ENCODE assay signal across 1 cellular context in the genomic region with DNA sequence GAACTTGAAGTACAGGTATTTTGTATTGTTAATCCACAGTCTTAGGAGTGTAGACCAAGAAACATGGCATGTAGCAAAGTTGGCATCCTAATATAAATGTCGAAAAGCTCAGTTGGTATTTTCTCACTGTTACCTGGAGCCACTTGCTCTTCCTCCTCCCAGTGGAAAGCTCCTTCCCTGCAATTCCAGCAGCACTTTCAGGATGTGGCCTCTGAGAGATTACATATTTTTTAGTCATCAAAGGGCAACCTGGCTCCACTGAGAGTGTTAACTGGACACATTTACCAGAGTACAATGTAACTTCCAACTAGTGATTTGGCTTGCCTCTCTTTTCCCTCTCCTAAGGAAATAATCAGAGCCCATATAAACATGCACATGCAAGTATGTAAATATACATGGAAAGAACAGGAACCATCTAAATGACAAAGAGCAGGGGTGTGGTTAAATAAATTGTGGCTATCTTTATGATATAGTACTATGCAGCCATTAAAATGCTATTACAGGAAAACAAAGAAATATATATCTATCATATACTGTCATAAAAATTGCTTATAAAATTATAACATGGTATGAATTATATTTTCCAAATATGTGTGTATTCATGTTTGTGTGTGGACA.
TF ChIP-seq lines count a peak whose summit lies in the region.

No MANE protein-coding gene starts in this region.

TF ChIP-seq in Ishikawa, 13 proteins besides CTCF, POLR2A, EP300 and RAD21 (continued from another document):
- no peak for TF ChIP-seq CREB1 (IDR thresholded peaks at IDR 0.05; ENCODE audit: low read depth)
- TF ChIP-seq FOXM1 (IDR thresholded peaks at IDR 0.05; ENCODE audit: borderline replicate concordance, low read depth), result no peak
- no peak for TF ChIP-seq EGR1 (IDR thresholded peaks at IDR 0.05)
- TF ChIP-seq, protein P1, sequence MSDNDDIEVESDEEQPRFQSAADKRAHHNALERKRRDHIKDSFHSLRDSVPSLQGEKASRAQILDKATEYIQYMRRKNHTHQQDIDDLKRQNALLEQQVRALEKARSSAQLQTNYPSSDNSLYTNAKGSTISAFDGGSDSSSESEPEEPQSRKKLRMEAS (IDR thresholded peaks at IDR 0.05), result no peak
- TF ChIP-seq CEBPB (IDR thresholded peaks at IDR 0.05), result no peak
- TF ChIP-seq, protein P2, sequence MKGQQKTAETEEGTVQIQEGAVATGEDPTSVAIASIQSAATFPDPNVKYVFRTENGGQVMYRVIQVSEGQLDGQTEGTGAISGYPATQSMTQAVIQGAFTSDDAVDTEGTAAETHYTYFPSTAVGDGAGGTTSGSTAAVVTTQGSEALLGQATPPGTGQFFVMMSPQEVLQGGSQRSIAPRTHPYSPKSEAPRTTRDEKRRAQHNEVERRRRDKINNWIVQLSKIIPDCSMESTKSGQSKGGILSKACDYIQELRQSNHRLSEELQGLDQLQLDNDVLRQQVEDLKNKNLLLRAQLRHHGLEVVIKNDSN (IDR thresholded peaks at IDR 0.05), result no peak
